10 cellular contexts compared by ENCODE assay signal in the genomic region with DNA sequence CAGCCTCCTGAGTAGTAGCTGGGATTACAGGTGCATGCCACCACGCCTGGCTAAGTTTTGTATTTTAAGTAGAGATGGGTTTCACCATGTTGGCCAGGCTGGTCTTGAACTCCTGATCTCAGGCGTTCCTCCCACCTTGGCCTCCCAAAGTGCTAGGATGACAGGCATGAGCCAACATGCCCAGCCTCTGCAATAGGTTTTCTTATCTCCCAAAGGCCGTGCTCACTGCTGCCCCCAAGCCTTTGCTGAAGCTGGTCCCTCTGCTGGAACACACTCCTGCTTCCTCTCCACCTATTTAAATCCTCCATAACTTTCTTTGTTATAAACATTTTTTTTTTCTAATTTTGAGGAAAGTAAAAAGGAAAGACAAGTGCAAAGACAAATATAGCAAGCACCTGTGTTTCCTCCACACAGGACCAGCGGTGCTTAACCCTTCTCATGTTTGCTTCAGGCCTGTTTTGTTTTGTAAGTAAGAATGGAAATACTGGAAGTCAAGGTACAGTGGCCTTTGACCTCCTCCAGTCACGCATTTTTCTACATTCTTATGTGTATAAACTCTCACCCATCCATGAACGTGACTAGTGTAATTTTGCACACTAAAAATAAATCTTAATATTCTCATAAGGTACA. TPM values are rescaled to one million over a fixed set of nuclear protein-coding genes. Genes with fewer than 3 reads are reported as not detected.
A peak's percentile ranks its signal among the peaks of the same experiment; 100 is the strongest.
DNase-seq lines count a peak whose midpoint lies in the region; ATAC-seq and TF ChIP-seq lines count a peak whose summit lies in the region.
"Had no signal": no experiment of that assay in that cellular context is flagged by ENCODE, and none has a peak within 500 bp of the region (broad histone marks: within the 10 kb centered on the region; RNA-seq: fewer than 3 reads in every experiment).

No MANE protein-coding gene starts in this region.

- no peak for TF ChIP-seq POLR2A in HCT116 (IDR thresholded peaks at IDR 0.05; ENCODE audit: borderline replicate concordance, extremely low read depth, insufficient read depth, insufficient read length)

- H3K9ac ChIP-seq in HCT116 (ENCODE audit: low read length): no peak overlapping the region

- no TSS peak for BruUV-seq in HCT116 (replicated peaks; lab: Mats Ljungman, UMichigan)

- H3K4me1 ChIP-seq in HCT116 (ENCODE audit: control insufficient read depth in 1 of 2, insufficient read depth in 2 of 2, low read length in 2 of 2): peaks cover 20 to 28% of the 10 kb centered on the region in 2 experiments
- peaks cover 12% of the 10 kb centered on the region for H3K4me1 ChIP-seq in SJCRH30

- H3K9me3 ChIP-seq in HCT116 (ENCODE audit: control insufficient read depth in 1 of 2, insufficient read depth in 1 of 2, low read depth in 1 of 2, low read length in 2 of 2): no peaks in the 10 kb centered on the region
- no peaks in the 10 kb centered on the region for H3K9me3 ChIP-seq in SJCRH30 (replicated peaks)

- RAD21 ChIA-PET in HCT116 (lab: Charles Lee; ENCODE audit: low non-redundant PET in 1 of 2, low total read pairs in 2 of 2, uncharacterized antibody in 2 of 2, unreplicated experiment in 2 of 2): interaction anchor here in 1 of 2 experiments (0.8 kb wide), 1 partner anchor 48 kb away, joined by 3 read pairs; no protein-coding TSS in a partner anchor

- TF ChIP-seq RAD21 in HCT116 (IDR thresholded peaks at IDR 0.05; ENCODE audit: low read depth): peak; percentile 43; the same call in 1 of the 2 replicates

- intact Hi-C loops in HCT116 (cut with micrococcal nuclease): no loop called here

- no peak overlapping the region for H2AFZ ChIP-seq in HCT116 (ENCODE audit: low read depth, low read length, poor library complexity, severe bottlenecking)

- peak overlapping the region; percentile 22; the same call in 1 of the 2 replicates for H3K4me2 ChIP-seq in HCT116 (ENCODE audit: low read length)

- peak; percentile 54 to 72 (median 61) for TF ChIP-seq CTCF in HCT116 (IDR thresholded peaks at IDR 0.05 in 2 of 3, conservative IDR thresholded peaks at IDR 0.05 in 1 of 3; ENCODE audit: borderline replicate concordance in 1 of 3, insufficient read depth in 1 of 3, low read depth in 2 of 3, low read length in 2 of 3)
- no peak for TF ChIP-seq CTCF in coronary artery (IDR thresholded peaks at IDR 0.05)

- H3K36me3 ChIP-seq in HCT116 (ENCODE audit: control insufficient read depth in 1 of 2, insufficient read depth in 2 of 2, low read length in 2 of 2) (no peaks in the 10 kb centered on the region), SJCRH30 (no peaks in the 10 kb centered on the region)

- POLR2A ChIA-PET in HCT116 (lab: Charles Lee): interaction anchor here (0.7 kb wide), 1 partner anchor 914 kb away, joined by 4 read pairs; no protein-coding TSS in a partner anchor

- H3K4me3 ChIP-seq in HCT116 (replicated peaks in 1 of 2; ENCODE audit: low read depth in 1 of 2, low read length in 2 of 2): no peak overlapping the region
- no peak overlapping the region for H3K4me3 ChIP-seq in SJCRH30
- H3K4me3 ChIP-seq in coronary artery: no peak overlapping the region

- no peaks in the 10 kb centered on the region for H3K9me2 ChIP-seq in HCT116 (ENCODE audit: insufficient read depth)

- ATAC-seq in HCT116: peak; percentile 80
- ATAC-seq in HG02870 (IDR thresholded peaks at IDR 0.05; ENCODE audit: unreplicated experiment): no peak
- no peak for ATAC-seq in HG02884 (IDR thresholded peaks at IDR 0.05; ENCODE audit: unreplicated experiment)
- ATAC-seq: activated CD8-positive, alpha-beta T cell treated with anti-CD3 and anti-CD28 coated beads, Interleukin-2, amount 10 ng/mL, durations not matched to agents 7 days and 5 days had no signal

- H3K27me3 ChIP-seq in HCT116 (ENCODE audit: insufficient read depth, low read length) (no peaks in the 10 kb centered on the region; the same call in 1 of the 2 replicates), SJCRH30 (0 out of 2 replicates have a peak, but pooled peaks cover 4% of the 10 kb centered on the region)

- H4K20me1 ChIP-seq in HCT116 (ENCODE audit: insufficient read depth): no peaks in the 10 kb centered on the region

- CTCF ChIA-PET in HCT116 (lab: Charles Lee): interaction anchor here (1.0 to 1.7 kb wide), 6 partner anchors 9 to 185 kb away, joined by 3 to 8 read pairs (median 5); no protein-coding TSS in a partner anchor

- H3K27ac ChIP-seq in HCT116 (ENCODE audit: low read depth, low read length) (peak overlapping the region; percentile 60), SJCRH30 (no peak overlapping the region), coronary artery (no peak overlapping the region)

- DNase-seq in DMS79 treated with DMSO at 0.1 percent for 48 hours (lab: John Stamatoyannopoulos, UW) (peak; percentile 58), HCT116 (ENCODE audit: low read depth, low spot score) (peak; percentile 65), SJCRH30 (peak; percentile 40 to 61), iris pigment epithelial cell (ENCODE audit: low read depth) (peak; percentile 36), foreskin melanocyte (no peak), coronary artery (ENCODE audit: low spot score) (no peak)
- DNase-seq: activated CD8-positive, alpha-beta T cell treated with anti-CD3 and anti-CD28 coated beads, Interleukin-2, amount 10 ng/mL, durations not matched to agents 7 days and 5 days; naive B cell had no signal

- no peaks in the 10 kb centered on the region for H3K79me2 ChIP-seq in HCT116 (ENCODE audit: insufficient read depth, low read length)

TF ChIP-seq in HCT116, 20 proteins besides CTCF, POLR2A, EP300 and RAD21:
- TF ChIP-seq, protein P1, sequence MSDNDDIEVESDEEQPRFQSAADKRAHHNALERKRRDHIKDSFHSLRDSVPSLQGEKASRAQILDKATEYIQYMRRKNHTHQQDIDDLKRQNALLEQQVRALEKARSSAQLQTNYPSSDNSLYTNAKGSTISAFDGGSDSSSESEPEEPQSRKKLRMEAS (IDR thresholded peaks at IDR 0.05): no peak
- TF ChIP-seq CBX3 (IDR thresholded peaks at IDR 0.05; ENCODE audit: low read depth): peak; percentile 83; the same call in 1 of the 2 replicates

RNA-seq across cellular contexts. Expression of a gene that starts 14.5 kb away (rescaled TPM):
- 22.2 TPM for total RNA-seq in HCT116 (2021; ENCODE audit: unreplicated experiment)
- polyA plus RNA-seq in HCT116 (2012): 19.5 and 24.0 TPM in 2 replicates
- total RNA-seq in SJCRH30 (2014; rRNA removed; shearing (Covaris generic)): 8.5 and 8.8 TPM in 2 replicates

RNA-seq across cellular contexts. Expression of a gene that starts 45.3 kb away (rescaled TPM):
- 110 TPM for total RNA-seq in HCT116 (2021; ENCODE audit: unreplicated experiment)
- 225 and 280 TPM in 2 replicates for polyA plus RNA-seq in HCT116 (2012)
- 71.9 and 86.8 TPM in 2 replicates for total RNA-seq in SJCRH30 (2014; rRNA removed; shearing (Covaris generic))

Comparison
In these comparisons a context has a peak if more than half of its experiments do, and no peak if none do; other contexts are left out.
1. DNase-seq: peak in DMS79 treated with DMSO at 0.1 percent for 48 hours (single experiment), HCT116 (single experiment), SJCRH30 (2 of 2) and iris pigment epithelial cell (single experiment); none in foreskin melanocyte (single experiment) and coronary artery (single experiment).